In genomic region chr22:48489551-48490512, GRCh38 we compare ENCODE assay signal across 1 cellular context.
TF ChIP-seq lines count a peak whose summit lies in the region.

No MANE protein-coding gene starts in this region.

TF ChIP-seq in SK-N-SH treated with all-trans-retinoic acid at 6 μM for 48 hours, 23 proteins besides CTCF, POLR2A, EP300 and RAD21 (continued from another document):
- no peak for TF ChIP-seq ZNF8 (CRISPR knock-in tag; IDR thresholded peaks at IDR 0.05)
- no peak for TF ChIP-seq TOX (CRISPR knock-in tag; IDR thresholded peaks at IDR 0.05; ENCODE audit: borderline replicate concordance)
- no peak for TF ChIP-seq ESRRG (CRISPR knock-in tag; IDR thresholded peaks at IDR 0.05)
- TF ChIP-seq ZNF70 (CRISPR knock-in tag; IDR thresholded peaks at IDR 0.05), result no peak
- TF ChIP-seq ARNTL (CRISPR knock-in tag; IDR thresholded peaks at IDR 0.05; ENCODE audit: borderline replicate concordance, low read depth), result no peak
- no peak for TF ChIP-seq ZNF565 (CRISPR knock-in tag; conservative IDR thresholded peaks at IDR 0.05; ENCODE audit: low read depth)
- TF ChIP-seq BACH2 (CRISPR knock-in tag; IDR thresholded peaks at IDR 0.05; ENCODE audit: borderline replicate concordance), result no peak
